Comparison of ENCODE assay signal across 16 cellular contexts in genomic region chr14:92637864-92638263, GRCh38.
"Had no signal": no experiment of that assay in that cellular context is flagged by ENCODE, and none has a peak within 500 bp of the region (broad histone marks: within the 10 kb centered on the region; RNA-seq: fewer than 3 reads in every experiment).

No MANE protein-coding gene starts in this region.

- H3K27me3 ChIP-seq: adrenal gland, gastrocnemius medialis, left lung, pancreas, thyroid gland, uterus had no signal

- H3K36me3 ChIP-seq: adrenal gland, gastrocnemius medialis, pancreas, thyroid gland, uterus had no signal

- H3K4me3 Mint-ChIP-seq: activated B cell treated with CpG ODN at 0.5 μM for 24 hours; activated T-cell treated with anti-CD3 and anti-CD28 coated beads, Interleukin-2, amount 50 U/mL, for 4 hours; neural crest cell had no signal

- ATAC-seq: activated T-cell treated with anti-CD3 and anti-CD28 coated beads, Interleukin-2, amount 50 U/mL, for 4 hours; gastrocnemius medialis; left lung; pancreas had no signal

- H3K27ac Mint-ChIP-seq: activated B cell treated with CpG ODN at 0.5 μM for 24 hours had no signal

- DNase-seq: activated B cell treated with CpG ODN at 0.5 μM for 24 hours; activated CD4-positive, alpha-beta T cell treated with anti-CD3 and anti-CD28 coated beads, Interleukin-2, amount 50 U/mL, for 1 hour; activated naive CD4-positive, alpha-beta T cell; activated T-cell treated with anti-CD3 and anti-CD28 coated beads, Interleukin-2, amount 50 U/mL, for 4 hours; adrenal gland; central memory CD4-positive, alpha-beta T cell; cortex of kidney; effector CD8-positive, alpha-beta T cell; gastrocnemius medialis; left lung; stimulated activated CD4-positive, alpha-beta T cell treated with anti-CD3 and anti-CD28 coated beads, Interleukin-4, amount 100 ng/mL, for 1 hour; thyroid gland; uterus had no signal

- H3K4me1 ChIP-seq: gastrocnemius medialis, pancreas, thyroid gland, uterus had no signal

- H3K9me3 Mint-ChIP-seq: activated B cell treated with CpG ODN at 0.5 μM for 24 hours; activated T-cell treated with anti-CD3 and anti-CD28 coated beads, Interleukin-2, amount 50 U/mL, for 4 hours; neural crest cell had no signal

- H3K9me3 ChIP-seq: adrenal gland, gastrocnemius medialis, left lung, pancreas, thyroid gland, uterus had no signal

- H3K4me3 ChIP-seq: adrenal gland, gastrocnemius medialis, left lung, pancreas, thyroid gland, uterus had no signal

- H3K27me3 Mint-ChIP-seq: activated B cell treated with CpG ODN at 0.5 μM for 24 hours had no signal

- H3K27ac ChIP-seq: adrenal gland, epithelial cell of prostate, gastrocnemius medialis, left lung, pancreas, thyroid gland had no signal
